ENCODE assay signal across 14 cellular contexts in genomic region chr16:85302848-85303353, GRCh38.
A peak's percentile ranks its signal among the peaks of the same experiment; 100 is the strongest.
DNase-seq lines count a peak whose midpoint lies in the region; ATAC-seq and TF ChIP-seq lines count a peak whose summit lies in the region.
"Had no signal": no experiment of that assay in that cellular context is flagged by ENCODE, and none has a peak within 500 bp of the region (broad histone marks: within the 10 kb centered on the region; RNA-seq: fewer than 3 reads in every experiment).

No MANE protein-coding gene starts in this region.

- peak; percentile 60 for DNase-seq in Daoy (ENCODE audit: low read depth)
- DNase-seq in adrenal gland, result peak in 4 of 7 donors; percentile 59 to 72 (median 68)
- DNase-seq in mesothelial cell of epicardium (ENCODE audit: low spot score in 2 of 2, unreplicated experiment in 2 of 2), result no peak
- DNase-seq: NCI-H1417 treated with DMSO at 0.1 percent for 48 hours, NCI-H524 treated with DMSO at 0.1 percent for 48 hours had no signal

- intact Hi-C loops in adrenal gland (cut with DNase I), result no loop called here

- TF ChIP-seq CTCF in adrenal gland (IDR thresholded peaks at IDR 0.05) (no peak), mesothelial cell of epicardium (IDR thresholded peaks at IDR 0.05; ENCODE audit: unreplicated experiment) (no peak)

- 52 to 77% (median 62%) methylated on average over 18 to 26 of the region's 26 CpGs for WGBS in adrenal gland, 4 donors

- H3K4me3 Mint-ChIP-seq in mesothelial cell of epicardium, result peak overlapping the region; percentile 46

- H3K36me3 Mint-ChIP-seq in mesothelial cell of epicardium, result no peaks in the 10 kb centered on the region
- H3K36me3 Mint-ChIP-seq: activated naive CD4-positive, alpha-beta T cell treated with anti-CD3 and anti-CD28 coated beads, Interleukin-2, amount 50 U/mL, for 24 hours; CD8-positive, alpha-beta T cell had no signal

- H3K9me3 Mint-ChIP-seq in mesothelial cell of epicardium, result no peaks in the 10 kb centered on the region
- H3K9me3 Mint-ChIP-seq: activated naive CD4-positive, alpha-beta T cell treated with anti-CD3 and anti-CD28 coated beads, Interleukin-2, amount 50 U/mL, for 24 hours; CD8-positive, alpha-beta T cell had no signal

- peaks cover 42% of the 10 kb centered on the region for H3K4me1 Mint-ChIP-seq in mesothelial cell of epicardium

- no peak for TF ChIP-seq POLR2A in adrenal gland (IDR thresholded peaks at IDR 0.05)

- H3K36me3 ChIP-seq in adrenal gland (replicated peaks in 1 of 2), result no peaks in the 10 kb centered on the region

- ATAC-seq in HG02885 (IDR thresholded peaks at IDR 0.05; ENCODE audit: poor library complexity, unreplicated experiment) (peak; percentile 7), HG03025 (IDR thresholded peaks at IDR 0.05; ENCODE audit: low FRiP score, unreplicated experiment) (no peak), GM18498 (IDR thresholded peaks at IDR 0.05; ENCODE audit: unreplicated experiment) (no peak), HG03039 (IDR thresholded peaks at IDR 0.05; ENCODE audit: unreplicated experiment) (no peak)

- H3K4me3 ChIP-seq in adrenal gland, result no peak overlapping the region
- H3K4me3 ChIP-seq: lung, skin epidermis had no signal

- no peak overlapping the region for H3K27ac Mint-ChIP-seq in mesothelial cell of epicardium
- H3K27ac Mint-ChIP-seq: activated naive CD4-positive, alpha-beta T cell treated with anti-CD3 and anti-CD28 coated beads, Interleukin-2, amount 50 U/mL, for 24 hours; CD8-positive, alpha-beta T cell had no signal

- peaks cover 47 to 55% of the 10 kb centered on the region in 2 donors for H3K4me1 ChIP-seq in adrenal gland (replicated peaks in 1 of 2)

- no peaks in the 10 kb centered on the region for H3K27me3 Mint-ChIP-seq in mesothelial cell of epicardium (ENCODE audit: low read depth)
- H3K27me3 Mint-ChIP-seq: activated naive CD4-positive, alpha-beta T cell treated with anti-CD3 and anti-CD28 coated beads, Interleukin-2, amount 50 U/mL, for 24 hours had no signal

- H3K27ac ChIP-seq in adrenal gland, result peak overlapping the region in 3 of 5 donors; percentile 41 to 84 (median 70)
- H3K27ac ChIP-seq: RWPE1, skin epidermis had no signal

- no peaks in the 10 kb centered on the region for H3K27me3 ChIP-seq in adrenal gland

- H3K9me3 ChIP-seq in adrenal gland (replicated peaks in 1 of 3), result no peaks in the 10 kb centered on the region

Comparison
In these comparisons a context has a peak if more than half of its experiments do, and no peak if none do; other contexts are left out.
1. DNase-seq: peak in Daoy (single experiment) and adrenal gland (4 of 7); none in mesothelial cell of epicardium (0 of 2).